Comparison of ENCODE assay signal across 8 cellular contexts in the genomic region with DNA sequence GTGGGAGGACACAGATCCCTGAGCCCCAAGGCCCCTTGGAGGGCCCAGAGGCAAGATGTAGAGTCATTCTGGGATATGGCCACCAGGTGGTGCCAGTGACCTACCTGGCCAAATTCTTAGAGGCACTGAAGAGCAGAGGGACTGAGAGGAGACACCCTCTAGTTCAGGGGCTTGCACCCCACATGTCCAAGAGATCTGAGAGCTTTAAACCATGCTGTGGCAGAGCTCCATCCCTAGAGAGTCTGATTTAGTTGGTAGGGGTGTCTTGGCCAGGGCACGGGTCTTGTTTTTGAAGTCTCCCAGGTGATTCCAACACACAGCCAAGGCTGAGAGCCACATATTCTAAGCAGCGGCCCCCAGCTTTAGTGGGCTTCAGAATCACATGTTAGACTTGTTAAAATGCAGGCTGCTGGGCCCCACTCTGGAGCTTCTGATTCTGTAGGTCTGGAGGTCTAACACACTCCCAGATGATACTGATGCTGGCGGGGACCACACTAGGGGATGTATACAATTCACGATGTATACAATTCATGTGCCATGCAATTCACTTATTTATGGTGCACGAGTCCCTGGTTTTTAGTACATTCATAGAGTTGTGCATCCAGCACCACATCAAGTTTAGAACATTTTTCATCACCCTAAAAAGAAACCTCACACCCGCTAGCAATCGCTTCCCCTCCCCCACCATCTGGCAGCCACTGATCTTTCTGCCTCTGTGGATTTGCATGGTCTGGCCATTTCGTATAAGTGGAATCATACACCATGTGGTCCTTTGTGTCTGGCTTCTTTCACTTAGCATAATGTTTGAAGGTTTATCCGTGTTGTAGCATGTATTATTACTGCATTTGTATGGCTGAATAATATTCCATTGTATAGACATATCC. TPM values are rescaled to one million over a fixed set of nuclear protein-coding genes. Genes with fewer than 3 reads are reported as not detected.
A peak's percentile ranks its signal among the peaks of the same experiment; 100 is the strongest.
DNase-seq lines count a peak whose midpoint lies in the region; FAIRE-seq and TF ChIP-seq lines count a peak whose summit lies in the region.

No MANE protein-coding gene starts in this region.

- no peaks in the 10 kb centered on the region for H3K9me3 ChIP-seq in WERI-Rb-1 (ENCODE audit: severe bottlenecking)
- H3K9me3 ChIP-seq in breast epithelium = no peaks in the 10 kb centered on the region
- H3K9me3 ChIP-seq in kidney (ENCODE audit: control insufficient read depth in 1 of 2, low read length in 2 of 2) = no peaks in the 10 kb centered on the region

- peak; percentile 77 for DNase-seq in activated gamma-delta T cell treated with Interleukin-2 at 50 U/mL for 16 hours
- DNase-seq in activated gamma-delta T cell (lab: John Stamatoyannopoulos, UW) = no peak
- peak; percentile 16 for DNase-seq in NCI-H128 (lab: John Stamatoyannopoulos, UW; ENCODE audit: unreplicated experiment)
- DNase-seq in WERI-Rb-1 = peak; percentile 67
- peak; percentile 53 to 65 for DNase-seq in breast epithelium (ENCODE audit: low spot score in 2 of 2)
- no peak for DNase-seq in kidney
- DNase-seq in stimulated activated CD4-positive, alpha-beta T cell treated with anti-CD3 and anti-CD28 coated beads, Interleukin-2, amount 100 ng/mL, for 48 hours = peak; percentile 72 to 76
- no peak for DNase-seq in GF-D8 (lab: John Stamatoyannopoulos, UW)

- H3K36me3 ChIP-seq in WERI-Rb-1 (no peaks in the 10 kb centered on the region), breast epithelium (no peaks in the 10 kb centered on the region), kidney (ENCODE audit: control insufficient read depth in 1 of 2, insufficient read depth in 2 of 2, low read length in 2 of 2) (peaks cover 0 to 3% of the 10 kb centered on the region in 2 donors)

- FAIRE-seq in kidney (lab: Jason Lieb, UNC) = no peak

- TF ChIP-seq CTCF in WERI-Rb-1 (IDR thresholded peaks at IDR 0.05; ENCODE audit: low read depth, low read length) (peak; percentile 83), breast epithelium (IDR thresholded peaks at IDR 0.05) (peak; percentile 74 to 86 (median 83)), kidney (IDR thresholded peaks at IDR 0.05; ENCODE audit: borderline replicate concordance, extremely low read depth, insufficient read depth) (peak; percentile 81)

- no peaks in the 10 kb centered on the region for H3K27me3 ChIP-seq in WERI-Rb-1 (ENCODE audit: insufficient read depth, low read depth, severe bottlenecking)
- no peaks in the 10 kb centered on the region for H3K27me3 ChIP-seq in breast epithelium

- H3K27ac ChIP-seq in WERI-Rb-1 = no peak overlapping the region
- H3K27ac ChIP-seq in breast epithelium = no peak overlapping the region
- no peak overlapping the region for H3K27ac ChIP-seq in kidney (ENCODE audit: low read depth in 2 of 2, low read length in 2 of 2)

- H3K9ac ChIP-seq in kidney (ENCODE audit: low read length in 2 of 2) = no peak overlapping the region

- intact Hi-C loops in breast epithelium (cut with DNase I; ENCODE audit: low total_unique reads) (loop anchor here (10.0 kb wide), 1 partner anchor 205 kb away; no protein-coding TSS in a partner anchor), kidney (cut with DNase I) (loop anchor here (5.0 kb wide), 1 partner anchor 212 kb away; no protein-coding TSS in a partner anchor)

- TF ChIP-seq POLR2A in breast epithelium (IDR thresholded peaks at IDR 0.05) = no peak

- H3K4me3 ChIP-seq in WERI-Rb-1 (ENCODE audit: low read depth, low read length) = no peak overlapping the region
- no peak overlapping the region for H3K4me3 ChIP-seq in breast epithelium
- H3K4me3 ChIP-seq in kidney (ENCODE audit: low read length in 2 of 2) = no peak overlapping the region

- no peaks in the 10 kb centered on the region for H3K4me1 ChIP-seq in breast epithelium
- H3K4me1 ChIP-seq in kidney (ENCODE audit: control insufficient read depth in 1 of 2, insufficient read depth in 1 of 2, low read depth in 1 of 2, low read length in 2 of 2) = no peaks in the 10 kb centered on the region

RNA-seq across cellular contexts. Expression of a gene that starts 52.3 kb away (rescaled TPM):
- 1 to 10 TPM; 2.2 to 4.3 (median 2.2) TPM for total RNA-seq in breast epithelium
- 8.8 TPM for total RNA-seq in kidney
- polyA plus RNA-seq in kidney (ENCODE audit: insufficient read depth, low read depth, low replicate concordance) = 1.4 TPM

Comparison
In these comparisons a context has a peak if more than half of its experiments do, and no peak if none do; other contexts are left out.
1. DNase-seq: peak in activated gamma-delta T cell treated with Interleukin-2 at 50 U/mL for 16 hours (single experiment), NCI-H128 (single experiment), WERI-Rb-1 (single experiment), breast epithelium (2 of 2) and stimulated activated CD4-positive, alpha-beta T cell treated with anti-CD3 and anti-CD28 coated beads, Interleukin-2, amount 100 ng/mL, for 48 hours (2 of 2); none in activated gamma-delta T cell (single experiment), kidney (single experiment) and GF-D8 (single experiment).
2. Peak in every context shown above with its lines, with median percentiles within 50 percentile points of each other: CTCF ChIP-seq.